1 cellular context compared by ENCODE assay signal in the genomic region with DNA sequence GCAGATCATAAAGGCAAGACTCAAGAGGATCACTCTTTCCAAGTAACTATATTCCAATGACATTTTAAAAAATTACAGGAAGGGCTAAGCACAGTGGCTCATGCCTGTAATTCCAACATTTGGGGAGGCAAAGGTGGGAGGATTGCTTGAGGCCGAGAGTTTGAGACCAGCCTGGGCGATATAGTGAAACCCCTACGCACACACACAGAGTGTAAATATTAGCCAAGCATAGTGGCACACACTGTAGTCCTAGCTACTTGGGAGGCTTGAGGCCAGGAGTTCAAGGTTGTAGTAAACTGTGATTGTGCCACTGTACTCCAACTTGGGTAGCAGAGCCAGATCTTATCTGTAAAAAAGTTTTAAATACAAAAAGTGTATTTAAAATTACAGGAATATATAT.
TF ChIP-seq lines count a peak whose summit lies in the region.

No MANE protein-coding gene starts in this region.

TF ChIP-seq in HepG2, 621 proteins besides CTCF, POLR2A, EP300 and RAD21 (continued from another document and continues in another):
- TF ChIP-seq ZNF75D (CRISPR knock-in tag; IDR thresholded peaks at IDR 0.05; ENCODE audit: borderline replicate concordance), result no peak
- no peak for TF ChIP-seq ZNF768 (CRISPR knock-in tag; IDR thresholded peaks at IDR 0.05)
- no peak for TF ChIP-seq MXD3 (CRISPR knock-in tag; IDR thresholded peaks at IDR 0.05)
- TF ChIP-seq SALL2 (CRISPR knock-in tag; IDR thresholded peaks at IDR 0.05), result no peak
- TF ChIP-seq HMG20A (CRISPR knock-in tag; IDR thresholded peaks at IDR 0.05; ENCODE audit: borderline replicate concordance), result peak; percentile 32; the same call in 1 of the 2 replicates
- TF ChIP-seq CENPX (CRISPR knock-in tag; IDR thresholded peaks at IDR 0.05), result no peak
- TF ChIP-seq SSRP1 (CRISPR knock-in tag; IDR thresholded peaks at IDR 0.05), result no peak
- no peak for TF ChIP-seq RERE (CRISPR knock-in tag; IDR thresholded peaks at IDR 0.05; ENCODE audit: low read depth)
- TF ChIP-seq FOXP1 (IDR thresholded peaks at IDR 0.05), result no peak
- no peak for TF ChIP-seq FOXP1 (CRISPR knock-in tag; IDR thresholded peaks at IDR 0.05)
- TF ChIP-seq ZNF772 (CRISPR knock-in tag; IDR thresholded peaks at IDR 0.05), result no peak
- TF ChIP-seq ZNF770 (CRISPR knock-in tag; IDR thresholded peaks at IDR 0.05), result peak; percentile 91
- no peak for TF ChIP-seq SKI (IDR thresholded peaks at IDR 0.05; ENCODE audit: partially characterized antibody)
- no peak for TF ChIP-seq NCOR1 (IDR thresholded peaks at IDR 0.05; ENCODE audit: borderline replicate concordance, low read length)
- TF ChIP-seq ONECUT2 (CRISPR knock-in tag; IDR thresholded peaks at IDR 0.05), result no peak
- TF ChIP-seq, protein P1, sequence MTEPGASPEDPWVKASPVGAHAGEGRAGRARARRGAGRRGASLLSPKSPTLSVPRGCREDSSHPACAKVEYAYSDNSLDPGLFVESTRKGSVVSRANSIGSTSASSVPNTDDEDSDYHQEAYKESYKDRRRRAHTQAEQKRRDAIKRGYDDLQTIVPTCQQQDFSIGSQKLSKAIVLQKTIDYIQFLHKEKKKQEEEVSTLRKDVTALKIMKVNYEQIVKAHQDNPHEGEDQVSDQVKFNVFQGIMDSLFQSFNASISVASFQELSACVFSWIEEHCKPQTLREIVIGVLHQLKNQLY (CRISPR knock-in tag; IDR thresholded peaks at IDR 0.05), result no peak
- TF ChIP-seq SETDB1 (CRISPR knock-in tag; IDR thresholded peaks at IDR 0.05; ENCODE audit: borderline replicate concordance), result no peak
- no peak for TF ChIP-seq NRL (CRISPR knock-in tag; IDR thresholded peaks at IDR 0.05; ENCODE audit: borderline replicate concordance)
- TF ChIP-seq ERF (CRISPR knock-in tag; IDR thresholded peaks at IDR 0.05), result no peak
- peak; percentile 61 for TF ChIP-seq ZMYM4 (CRISPR knock-in tag; IDR thresholded peaks at IDR 0.05)
- no peak for TF ChIP-seq MXD4 (CRISPR knock-in tag; IDR thresholded peaks at IDR 0.05)
- no peak for TF ChIP-seq MTF1 (CRISPR knock-in tag; IDR thresholded peaks at IDR 0.05)
- TF ChIP-seq ZNF34 (CRISPR knock-in tag; IDR thresholded peaks at IDR 0.05; ENCODE audit: borderline replicate concordance), result no peak
- TF ChIP-seq PRPF4 (IDR thresholded peaks at IDR 0.05; ENCODE audit: low read depth, low read length, poor library complexity, severe bottlenecking), result no peak
- TF ChIP-seq ZNF44 (CRISPR knock-in tag; IDR thresholded peaks at IDR 0.05), result no peak
- no peak for TF ChIP-seq THYN1 (CRISPR knock-in tag; IDR thresholded peaks at IDR 0.05; ENCODE audit: borderline replicate concordance, low read depth)
- TF ChIP-seq ZNF281 (CRISPR knock-in tag; IDR thresholded peaks at IDR 0.05; ENCODE audit: borderline replicate concordance), result no peak
- TF ChIP-seq, protein P2, sequence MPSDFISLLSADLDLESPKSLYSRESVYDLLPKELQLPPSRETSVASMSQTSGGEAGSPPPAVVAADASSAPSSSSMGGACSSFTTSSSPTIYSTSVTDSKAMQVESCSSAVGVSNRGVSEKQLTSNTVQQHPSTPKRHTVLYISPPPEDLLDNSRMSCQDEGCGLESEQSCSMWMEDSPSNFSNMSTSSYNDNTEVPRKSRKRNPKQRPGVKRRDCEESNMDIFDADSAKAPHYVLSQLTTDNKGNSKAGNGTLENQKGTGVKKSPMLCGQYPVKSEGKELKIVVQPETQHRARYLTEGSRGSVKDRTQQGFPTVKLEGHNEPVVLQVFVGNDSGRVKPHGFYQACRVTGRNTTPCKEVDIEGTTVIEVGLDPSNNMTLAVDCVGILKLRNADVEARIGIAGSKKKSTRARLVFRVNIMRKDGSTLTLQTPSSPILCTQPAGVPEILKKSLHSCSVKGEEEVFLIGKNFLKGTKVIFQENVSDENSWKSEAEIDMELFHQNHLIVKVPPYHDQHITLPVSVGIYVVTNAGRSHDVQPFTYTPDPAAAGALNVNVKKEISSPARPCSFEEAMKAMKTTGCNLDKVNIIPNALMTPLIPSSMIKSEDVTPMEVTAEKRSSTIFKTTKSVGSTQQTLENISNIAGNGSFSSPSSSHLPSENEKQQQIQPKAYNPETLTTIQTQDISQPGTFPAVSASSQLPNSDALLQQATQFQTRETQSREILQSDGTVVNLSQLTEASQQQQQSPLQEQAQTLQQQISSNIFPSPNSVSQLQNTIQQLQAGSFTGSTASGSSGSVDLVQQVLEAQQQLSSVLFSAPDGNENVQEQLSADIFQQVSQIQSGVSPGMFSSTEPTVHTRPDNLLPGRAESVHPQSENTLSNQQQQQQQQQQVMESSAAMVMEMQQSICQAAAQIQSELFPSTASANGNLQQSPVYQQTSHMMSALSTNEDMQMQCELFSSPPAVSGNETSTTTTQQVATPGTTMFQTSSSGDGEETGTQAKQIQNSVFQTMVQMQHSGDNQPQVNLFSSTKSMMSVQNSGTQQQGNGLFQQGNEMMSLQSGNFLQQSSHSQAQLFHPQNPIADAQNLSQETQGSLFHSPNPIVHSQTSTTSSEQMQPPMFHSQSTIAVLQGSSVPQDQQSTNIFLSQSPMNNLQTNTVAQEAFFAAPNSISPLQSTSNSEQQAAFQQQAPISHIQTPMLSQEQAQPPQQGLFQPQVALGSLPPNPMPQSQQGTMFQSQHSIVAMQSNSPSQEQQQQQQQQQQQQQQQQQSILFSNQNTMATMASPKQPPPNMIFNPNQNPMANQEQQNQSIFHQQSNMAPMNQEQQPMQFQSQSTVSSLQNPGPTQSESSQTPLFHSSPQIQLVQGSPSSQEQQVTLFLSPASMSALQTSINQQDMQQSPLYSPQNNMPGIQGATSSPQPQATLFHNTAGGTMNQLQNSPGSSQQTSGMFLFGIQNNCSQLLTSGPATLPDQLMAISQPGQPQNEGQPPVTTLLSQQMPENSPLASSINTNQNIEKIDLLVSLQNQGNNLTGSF (CRISPR knock-in tag; IDR thresholded peaks at IDR 0.05), result no peak
- TF ChIP-seq ZNF275 (CRISPR knock-in tag; IDR thresholded peaks at IDR 0.05; ENCODE audit: borderline replicate concordance), result no peak
- TF ChIP-seq NR2F1 (CRISPR knock-in tag; IDR thresholded peaks at IDR 0.05), result peak; percentile 51 to 68; a peak in 3 of 4 replicates
- TF ChIP-seq ZBTB25 (CRISPR knock-in tag; IDR thresholded peaks at IDR 0.05), result no peak
- TF ChIP-seq, protein P3, sequence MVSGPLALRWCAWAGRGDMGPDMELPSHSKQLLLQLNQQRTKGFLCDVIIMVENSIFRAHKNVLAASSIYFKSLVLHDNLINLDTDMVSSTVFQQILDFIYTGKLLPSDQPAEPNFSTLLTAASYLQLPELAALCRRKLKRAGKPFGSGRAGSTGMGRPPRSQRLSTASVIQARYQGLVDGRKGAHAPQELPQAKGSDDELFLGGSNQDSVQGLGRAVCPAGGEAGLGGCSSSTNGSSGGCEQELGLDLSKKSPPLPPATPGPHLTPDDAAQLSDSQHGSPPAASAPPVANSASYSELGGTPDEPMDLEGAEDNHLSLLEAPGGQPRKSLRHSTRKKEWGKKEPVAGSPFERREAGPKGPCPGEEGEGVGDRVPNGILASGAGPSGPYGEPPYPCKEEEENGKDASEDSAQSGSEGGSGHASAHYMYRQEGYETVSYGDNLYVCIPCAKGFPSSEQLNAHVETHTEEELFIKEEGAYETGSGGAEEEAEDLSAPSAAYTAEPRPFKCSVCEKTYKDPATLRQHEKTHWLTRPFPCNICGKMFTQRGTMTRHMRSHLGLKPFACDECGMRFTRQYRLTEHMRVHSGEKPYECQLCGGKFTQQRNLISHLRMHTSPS (CRISPR knock-in tag; IDR thresholded peaks at IDR 0.05; ENCODE audit: low read depth), result no peak
- no peak for TF ChIP-seq HBP1 (CRISPR knock-in tag; IDR thresholded peaks at IDR 0.05; ENCODE audit: low read depth)
